ENCODE assay signal across 7 cellular contexts in the genomic region with DNA sequence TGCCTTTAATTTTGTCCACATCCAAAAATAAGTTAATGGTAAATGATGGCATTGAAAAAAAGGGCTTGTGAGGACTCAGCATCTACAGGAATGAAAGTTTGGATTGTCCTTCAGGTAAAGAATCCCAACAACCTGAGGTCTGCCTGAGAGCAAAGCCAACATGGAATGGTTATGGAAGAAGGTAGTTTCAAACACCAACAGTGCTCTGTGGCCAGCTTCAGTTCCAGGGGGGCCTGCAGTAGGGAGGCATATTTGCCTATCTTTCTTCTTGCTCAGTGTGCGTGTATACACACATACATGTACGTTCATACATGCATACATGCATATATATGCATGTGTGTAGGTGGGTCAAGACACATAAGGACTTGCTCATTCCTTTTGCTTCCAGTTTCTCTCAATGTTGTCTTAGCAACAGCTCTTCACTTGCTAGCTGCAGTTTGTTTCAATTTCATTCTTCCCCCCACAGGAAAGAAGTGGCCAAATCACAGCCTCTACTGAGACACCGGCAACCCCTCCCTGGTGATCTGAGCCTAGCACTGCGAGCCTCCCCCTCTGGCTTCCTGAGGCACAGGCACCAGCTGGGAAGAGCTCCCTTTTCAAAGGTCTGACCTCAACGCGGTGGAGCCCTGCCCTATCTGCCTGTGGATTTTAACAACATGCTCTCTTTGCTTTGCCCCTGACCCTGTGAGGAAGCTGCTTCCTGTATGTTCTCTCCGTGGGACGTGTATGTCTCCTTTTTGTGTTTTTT.
DNase-seq lines count a peak whose midpoint lies in the region; ATAC-seq and TF ChIP-seq lines count a peak whose summit lies in the region.

No MANE protein-coding gene starts in this region.

- TF ChIP-seq POLR2A in Peyer's patch (IDR thresholded peaks at IDR 0.05) = no peak

- H3K27me3 Mint-ChIP-seq in naive B cell = no peaks in the 10 kb centered on the region

- peak; percentile 98 for ATAC-seq in GM18870 (IDR thresholded peaks at IDR 0.05; ENCODE audit: unreplicated experiment)
- ATAC-seq in HG02678 (IDR thresholded peaks at IDR 0.05; ENCODE audit: unreplicated experiment) = peak; percentile 94
- ATAC-seq in naive B cell (ENCODE audit: low read depth in 2 of 2) = peak; percentile 88 to 89

- peak overlapping the region; percentile 18 to 70 (median 46) for H3K27ac ChIP-seq in Peyer's patch

- H3K4me3 ChIP-seq in Peyer's patch (peak overlapping the region; percentile 1 to 20 (median 15)), cardiac fibroblast (replicated peaks in 1 of 2; ENCODE audit: low read depth in 2 of 2, low read length in 2 of 2) (no peak overlapping the region)

- no peaks in the 10 kb centered on the region for H3K9me3 ChIP-seq in Peyer's patch

- H3K4me3 Mint-ChIP-seq in naive B cell = peak overlapping the region; percentile 66 to 92 (median 84)

- TF ChIP-seq CTCF in Peyer's patch (IDR thresholded peaks at IDR 0.05) (no peak), cardiac fibroblast (IDR thresholded peaks at IDR 0.05; ENCODE audit: low read depth, low read length) (no peak)

- H3K9me3 Mint-ChIP-seq in naive B cell = no peaks in the 10 kb centered on the region

- DNase-seq in Peyer's patch (peak in 2 of 3 donors; percentile 62 to 73), cardiac fibroblast (ENCODE audit: low read depth in 2 of 2) (peak; percentile 53 to 65), naive B cell (peak; percentile 70), 8988T (no peak), COLO829 (ENCODE audit: low spot score) (no peak)

- H3K27ac Mint-ChIP-seq in naive B cell = peak overlapping the region; percentile 86 to 98 (median 97)

- H3K4me1 Mint-ChIP-seq in naive B cell = peaks cover 30 to 57% (median 39%) of the 10 kb centered on the region in 3 donors

- no peaks in the 10 kb centered on the region for H3K27me3 ChIP-seq in Peyer's patch

- H3K36me3 Mint-ChIP-seq in naive B cell = no peaks in the 10 kb centered on the region

- peaks cover 0 to 15% (median 4%) of the 10 kb centered on the region in 4 donors for H3K4me1 ChIP-seq in Peyer's patch

- H3K36me3 ChIP-seq in Peyer's patch = no peaks in the 10 kb centered on the region

Comparison
In these comparisons a context has a peak if more than half of its experiments do, and no peak if none do; other contexts are left out.
1. DNase-seq: peak in Peyer's patch (2 of 3), cardiac fibroblast (2 of 2) and naive B cell (single experiment); none in 8988T (single experiment) and COLO829 (single experiment).
2. H3K4me3 ChIP-seq: peak in Peyer's patch (4 of 4); none in cardiac fibroblast (0 of 2).
3. Peak in every context shown above with its lines, with median percentiles within 50 percentile points of each other: ATAC-seq.